Comparison of ENCODE assay signal across 23 cellular contexts in genomic region chr7:90006988-90007387, GRCh38.
DNase-seq lines count a peak whose midpoint lies in the region; ATAC-seq and TF ChIP-seq lines count a peak whose summit lies in the region.
"Had no signal": no experiment of that assay in that cellular context is flagged by ENCODE, and none has a peak within 500 bp of the region (broad histone marks: within the 10 kb centered on the region; RNA-seq: fewer than 3 reads in every experiment).

No MANE protein-coding gene starts in this region.

- H3K4ac ChIP-seq in neuronal stem cell (ENCODE audit: low read length): no peak overlapping the region

- H3K27ac Mint-ChIP-seq in GM23338: peak overlapping the region; percentile 89
- H3K27ac Mint-ChIP-seq: CD4-positive, alpha-beta T cell; T-helper 1 cell treated with Interleukin-12 subunit alpha and Interleukin-12 subunit beta and Interleukin-4 antibody, amounts not matched to agents 30 μg/mL and 1 μg/mL, for 36 hours had no signal

- H2BK12ac ChIP-seq in neuronal stem cell (ENCODE audit: low read length): no peak overlapping the region

- ATAC-seq in GM23338 (peak; percentile 22; the same call in 2 of the 3 replicates), left cardiac atrium (no peak)
- ATAC-seq: A549, HepG2 had no signal

- no peaks in the 10 kb centered on the region for H3K9me2 ChIP-seq in GM23338 (ENCODE audit: insufficient read depth)

- no peak overlapping the region for H3K18ac ChIP-seq in neuronal stem cell (ENCODE audit: low read length)

- H3K27ac ChIP-seq in GM23338 (ENCODE audit: low read depth) (peak overlapping the region; percentile 4), colonic mucosa (no peak overlapping the region), neuronal stem cell (replicated peaks; ENCODE audit: low read length) (no peak overlapping the region)
- H3K27ac ChIP-seq: A549; BLaER1 treated with 17β-estradiol and CSF1 and Interleukin-3, amounts not matched to agents 10 nM and 100 nM had no signal

- no peak overlapping the region for H3K4me3 Mint-ChIP-seq in GM23338
- H3K4me3 Mint-ChIP-seq: CD4-positive, alpha-beta T cell; T-helper 1 cell treated with Interleukin-12 subunit alpha and Interleukin-12 subunit beta and Interleukin-4 antibody, amounts not matched to agents 30 μg/mL and 1 μg/mL, for 36 hours had no signal

- H3K27me3 ChIP-seq in GM23338 (ENCODE audit: insufficient read depth) (no peaks in the 10 kb centered on the region), colonic mucosa (no peaks in the 10 kb centered on the region), neuronal stem cell (ENCODE audit: control insufficient read depth in 3 of 3, insufficient read depth in 3 of 3, low read depth in 1 of 3, low read length in 3 of 3) (no peaks in the 10 kb centered on the region)
- H3K27me3 ChIP-seq: BLaER1 treated with 17β-estradiol and CSF1 and Interleukin-3, amounts not matched to agents 10 nM and 100 nM had no signal

- no peak overlapping the region for H3K9ac ChIP-seq in colonic mucosa (ENCODE audit: low read depth in 2 of 2, low read length in 2 of 2)
- no peak overlapping the region for H3K9ac ChIP-seq in neuronal stem cell (ENCODE audit: low read depth, low read length, poor library complexity)
- H3K9ac ChIP-seq: BLaER1 treated with 17β-estradiol and CSF1 and Interleukin-3, amounts not matched to agents 10 nM and 100 nM; SK-N-SH had no signal

- no peaks in the 10 kb centered on the region for H3K79me2 ChIP-seq in GM23338 (replicated peaks; ENCODE audit: insufficient read depth)

- H2AFZ ChIP-seq in GM23338 (no peak overlapping the region), neuronal stem cell (ENCODE audit: low read length) (peak overlapping the region; percentile 48)

- H3K14ac ChIP-seq in neuronal stem cell (ENCODE audit: low read length): no peak overlapping the region

- no peak for TF ChIP-seq CTCF in GM23338 (conservative IDR thresholded peaks at IDR 0.05; ENCODE audit: low read depth in 2 of 2)
- no peak for TF ChIP-seq CTCF in colonic mucosa (IDR thresholded peaks at IDR 0.05)
- no peak for TF ChIP-seq CTCF in GM13977 (IDR thresholded peaks at IDR 0.05; ENCODE audit: extremely low read depth, insufficient read depth, missing control alignments)

- H3K4me2 ChIP-seq in GM23338: no peak overlapping the region
- no peak overlapping the region for H3K4me2 ChIP-seq in neuronal stem cell (ENCODE audit: insufficient read depth, low read length, poor library complexity, severe bottlenecking)
- H3K4me2 ChIP-seq: A549; BLaER1 treated with 17β-estradiol and CSF1 and Interleukin-3, amounts not matched to agents 10 nM and 100 nM; SK-N-SH had no signal

- H2BK120ac ChIP-seq in neuronal stem cell (ENCODE audit: low read depth, low read length): no peak overlapping the region

- H3K23ac ChIP-seq in neuronal stem cell (ENCODE audit: low read depth, low read length, poor library complexity): no peak overlapping the region

- in situ Hi-C loops in GM13977 (cut with MboI; ENCODE audit: low pct_unique_long_range_greater_than_20kb, low sequenced_read_pairs, unreplicated experiment) (no loop called here), G401 (cut with HindIII; ENCODE audit: low sequenced_read_pairs) (no loop called here)

- H3K79me1 ChIP-seq in neuronal stem cell (ENCODE audit: low read depth, low read length): no peaks in the 10 kb centered on the region

- DNase-seq in GM23338 (ENCODE audit: low spot score) (no peak), NCI-H526 (lab: John Stamatoyannopoulos, UW) (peak; percentile 19 to 53), colonic mucosa (peak; percentile 70), neuronal stem cell (ENCODE audit: low spot score) (no peak), GM13977 (ENCODE audit: low spot score) (no peak), G401 (ENCODE audit: low spot score) (no peak), left cardiac atrium (no peak)
- DNase-seq: AML-193; CD4-positive, alpha-beta T cell; COR-L47; GOT3; Karpas-422; NCI-H1092 treated with DMSO at 0.1 percent for 48 hours; NCI-H1436; NCI-H187 treated with DMSO at 0.1 percent for 48 hours; NCI-H2171 treated with DMSO at 0.1 percent for 48 hours; NCI-H524; SK-N-SH; SW 1271 had no signal

- no peak overlapping the region for H2BK15ac ChIP-seq in neuronal stem cell (ENCODE audit: low read length)

- no peaks in the 10 kb centered on the region; the same call in 2 of the 3 replicates for H3K9me3 Mint-ChIP-seq in GM23338
- H3K9me3 Mint-ChIP-seq: T-helper 1 cell treated with Interleukin-12 subunit alpha and Interleukin-12 subunit beta and Interleukin-4 antibody, amounts not matched to agents 30 μg/mL and 1 μg/mL, for 36 hours had no signal

- H3F3A ChIP-seq in GM23338 (replicated peaks; ENCODE audit: low read depth): no peaks in the 10 kb centered on the region

- no peaks in the 10 kb centered on the region for H4K20me1 ChIP-seq in GM23338 (replicated peaks; ENCODE audit: insufficient read depth)
- H4K20me1 ChIP-seq: BLaER1 treated with 17β-estradiol and CSF1 and Interleukin-3, amounts not matched to agents 10 nM and 100 nM had no signal

- WGBS in neuronal stem cell (ENCODE audit: extremely low coverage in 2 of 2, insufficient read length in 2 of 2, insufficient replicate concordance in 1 of 2), 2 donors: no CpG with 5 or more reads among the region's 4 CpGs

- H3K9me3 ChIP-seq in colonic mucosa: no peaks in the 10 kb centered on the region
- no peaks in the 10 kb centered on the region for H3K9me3 ChIP-seq in neuronal stem cell (replicated peaks in 1 of 2; ENCODE audit: control insufficient read depth in 2 of 2, insufficient read depth in 1 of 2, low read depth in 1 of 2, low read length in 2 of 2)
- H3K9me3 ChIP-seq: A549; BLaER1 treated with 17β-estradiol and CSF1 and Interleukin-3, amounts not matched to agents 10 nM and 100 nM; SK-N-SH had no signal

- H2AK5ac ChIP-seq in neuronal stem cell (ENCODE audit: low read depth, low read length): no peak overlapping the region

- no peaks in the 10 kb centered on the region for H3K27me3 Mint-ChIP-seq in GM23338 (ENCODE audit: insufficient read depth, low read depth, poor library complexity)
- H3K27me3 Mint-ChIP-seq: CD4-positive, alpha-beta T cell had no signal

- H4K91ac ChIP-seq in neuronal stem cell (ENCODE audit: low read depth, low read length, poor library complexity): no peak overlapping the region

- H3K4me3 ChIP-seq in GM23338: no peak overlapping the region
- no peak overlapping the region for H3K4me3 ChIP-seq in colonic mucosa
- H3K4me3 ChIP-seq in neuronal stem cell (ENCODE audit: low read length in 2 of 2): no peak overlapping the region
- H3K4me3 ChIP-seq: A549; BLaER1 treated with 17β-estradiol and CSF1 and Interleukin-3, amounts not matched to agents 10 nM and 100 nM had no signal

- H2BK5ac ChIP-seq in neuronal stem cell (ENCODE audit: low read length): no peak overlapping the region

- peaks cover 26% of the 10 kb centered on the region for H3K4me1 Mint-ChIP-seq in GM23338

- no peaks in the 10 kb centered on the region for H3K36me3 ChIP-seq in GM23338 (ENCODE audit: insufficient read depth)
- H3K36me3 ChIP-seq in colonic mucosa: no peaks in the 10 kb centered on the region
- H3K36me3 ChIP-seq in neuronal stem cell (replicated peaks in 1 of 2; ENCODE audit: control insufficient read depth in 2 of 2, insufficient read depth in 2 of 2, low read length in 2 of 2): no peaks in the 10 kb centered on the region
- H3K36me3 ChIP-seq: BLaER1 treated with 17β-estradiol and CSF1 and Interleukin-3, amounts not matched to agents 10 nM and 100 nM had no signal

- H3K36me3 Mint-ChIP-seq in GM23338 (ENCODE audit: low read depth): peaks cover 2% of the 10 kb centered on the region; the same call in 1 of the 3 replicates

- H3K4me1 ChIP-seq in GM23338 (ENCODE audit: insufficient read depth) (peaks cover 29% of the 10 kb centered on the region), colonic mucosa (no peaks in the 10 kb centered on the region), neuronal stem cell (ENCODE audit: control insufficient read depth in 2 of 2, insufficient read depth in 1 of 2, low read depth in 1 of 2, low read length in 2 of 2) (peaks cover 2% of the 10 kb centered on the region in 2 donors)
- H3K4me1 ChIP-seq: A549; BLaER1 treated with 17β-estradiol and CSF1 and Interleukin-3, amounts not matched to agents 10 nM and 100 nM had no signal

- no peak overlapping the region for H4K8ac ChIP-seq in neuronal stem cell (ENCODE audit: low read depth, low read length)

- intact Hi-C loops in colonic mucosa (cut with DNase I) (no loop called here), left cardiac atrium (cut with DNase I) (no loop called here)

TF ChIP-seq in GM23338, 12 proteins besides CTCF, POLR2A, EP300 and RAD21 (continues in another document):
- TF ChIP-seq ZNF331 (CRISPR knock-in tag; IDR thresholded peaks at IDR 0.05; ENCODE audit: low read depth): no peak
- TF ChIP-seq EZH2 (IDR thresholded peaks at IDR 0.05; ENCODE audit: low read depth, unreplicated experiment): no peak

Comparison
In these comparisons a context has a peak if more than half of its experiments do, and no peak if none do; other contexts are left out.
1. DNase-seq: peak in NCI-H526 (2 of 2) and colonic mucosa (single experiment); none in GM23338 (single experiment), neuronal stem cell (single experiment), GM13977 (single experiment), G401 (single experiment) and left cardiac atrium (single experiment).